8 cellular contexts compared by ENCODE assay signal in the genomic region with DNA sequence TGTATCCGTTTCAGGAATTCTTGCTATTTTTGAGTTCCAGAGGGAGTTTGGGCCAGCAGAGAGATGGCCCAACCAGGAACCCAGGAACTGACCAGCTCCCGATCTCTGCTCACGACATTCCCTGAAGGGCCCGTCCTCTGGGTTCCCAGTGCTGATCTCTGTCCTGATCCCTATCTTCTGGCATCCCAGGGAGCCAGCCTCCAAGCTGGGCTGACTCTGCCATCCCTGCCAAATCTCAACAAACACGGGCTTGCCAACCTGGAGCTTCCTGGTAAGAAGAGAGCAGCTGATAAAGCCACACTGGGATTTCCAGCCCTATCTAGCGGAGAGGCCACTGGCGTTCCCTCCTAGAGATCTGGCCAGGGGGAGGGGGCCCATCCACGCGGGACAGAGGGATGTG. TPM values are rescaled to one million over a fixed set of nuclear protein-coding genes. Genes with fewer than 3 reads are reported as not detected.
"Had no signal": no experiment of that assay in that cellular context is flagged by ENCODE, and none has a peak within 500 bp of the region (broad histone marks: within the 10 kb centered on the region; RNA-seq: fewer than 3 reads in every experiment).

No MANE protein-coding gene starts in this region.

- H3K4me3 ChIP-seq: skin epidermis, stomach, transverse colon had no signal

- H3K27me3 ChIP-seq: stomach, transverse colon had no signal

- H3K9me3 ChIP-seq: stomach, transverse colon had no signal

- ATAC-seq: esophagus mucosa, left lobe of liver had no signal

- H3K27ac ChIP-seq: stomach, transverse colon had no signal

- DNase-seq: central memory CD4-positive, alpha-beta T cell; mesendoderm; stomach; transverse colon had no signal

- H3K36me3 ChIP-seq: transverse colon had no signal

- H3K4me1 ChIP-seq: transverse colon had no signal

RNA-seq across cellular contexts. Expression of gene GPRC5B, which starts 16.2 kb away (rescaled TPM):
- total RNA-seq: T-helper 2 cell treated with Interferon-gamma antibody and Interleukin-4, amounts not matched to agents 100 ng/mL and 5 ng/mL, for 36 hours had no signal
